In the genomic region with DNA sequence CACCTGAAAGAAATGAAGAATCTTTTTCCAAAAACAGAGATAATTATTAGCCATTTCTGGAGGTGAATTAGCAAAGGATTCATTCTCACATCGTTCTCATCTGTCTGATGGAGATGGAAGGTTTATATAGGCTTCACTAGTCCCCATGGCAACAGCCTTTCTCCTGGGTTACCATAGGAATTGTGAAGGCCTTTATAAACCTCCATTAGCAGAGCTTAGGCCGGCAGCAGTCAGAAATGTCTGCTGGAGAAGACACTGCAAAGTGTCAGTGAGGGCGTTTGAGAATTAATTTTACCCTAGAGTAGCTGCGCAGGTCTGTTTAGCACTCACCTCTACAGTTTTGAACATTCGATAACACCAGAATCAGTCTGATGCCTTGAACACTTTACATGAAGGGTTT, we compare ENCODE assay signal across 17 cellular contexts.
DNase-seq lines count a peak whose midpoint lies in the region; ATAC-seq, FAIRE-seq and TF ChIP-seq lines count a peak whose summit lies in the region.
"Had no signal": no experiment of that assay in that cellular context is flagged by ENCODE, and none has a peak within 500 bp of the region (broad histone marks: within the 10 kb centered on the region; RNA-seq: fewer than 3 reads in every experiment).

No MANE protein-coding gene starts in this region.

- no peak for TF ChIP-seq CTCF in K562 (IDR thresholded peaks at IDR 0.05 in 2 of 3, conservative IDR thresholded peaks at IDR 0.05 in 1 of 3; ENCODE audit: insufficient read depth in 2 of 3, low read depth in 1 of 3, low read length in 3 of 3)
- TF ChIP-seq CTCF in neural crest cell (conservative IDR thresholded peaks at IDR 0.05), result no peak
- TF ChIP-seq CTCF in prostate gland (IDR thresholded peaks at IDR 0.05), result no peak

- H4K20me1 ChIP-seq in K562 (replicated peaks; ENCODE audit: control insufficient read depth, insufficient read depth, low read length), result no peaks in the 10 kb centered on the region
- H4K20me1 ChIP-seq: BLaER1 treated with 17β-estradiol and CSF1 and Interleukin-3, amounts not matched to agents 10 nM and 100 nM had no signal

- no peak for FAIRE-seq in K562 (lab: Jason Lieb, UNC)
- FAIRE-seq: GM19239, H1, HepG2, HTR-8/SVneo had no signal

- H3K27me3 Mint-ChIP-seq in neural crest cell (ENCODE audit: low read depth), result no peaks in the 10 kb centered on the region

- intact Hi-C loops in K562 (cut with micrococcal nuclease), result no loop called here
- intact Hi-C loops in prostate gland (cut with DNase I), result no loop called here

- no peaks in the 10 kb centered on the region for H3K36me3 ChIP-seq in K562 (ENCODE audit: control insufficient read depth, insufficient read depth, low read length)
- no peaks in the 10 kb centered on the region for H3K36me3 ChIP-seq in prostate gland
- H3K36me3 ChIP-seq: BLaER1 treated with 17β-estradiol and CSF1 and Interleukin-3, amounts not matched to agents 10 nM and 100 nM; HAP-1 had no signal

- H3K79me2 ChIP-seq in K562 (ENCODE audit: control insufficient read depth, insufficient read depth, low read length), result no peaks in the 10 kb centered on the region

- H3K27me3 ChIP-seq in K562 (ENCODE audit: control insufficient read depth in 2 of 2, insufficient read depth in 2 of 2, low read length in 2 of 2), result no peaks in the 10 kb centered on the region
- no peaks in the 10 kb centered on the region for H3K27me3 ChIP-seq in prostate gland (replicated peaks; ENCODE audit: insufficient read depth)
- H3K27me3 ChIP-seq: BLaER1 treated with 17β-estradiol and CSF1 and Interleukin-3, amounts not matched to agents 10 nM and 100 nM had no signal

- H3K4me3 Mint-ChIP-seq in neural crest cell, result no peak overlapping the region
- H3K4me3 Mint-ChIP-seq: CD4-positive, CD25-positive, alpha-beta regulatory T cell had no signal

- DNase-seq in NCI-H1417 (lab: John Stamatoyannopoulos, UW) (peak in 2 of 3 experiments; percentile 19 to 61), NCI-H1417 treated with DMSO at 0.1 percent for 48 hours (lab: John Stamatoyannopoulos, UW) (no peak), K562 (ENCODE audit: extremely low read depth in 1 of 4, low spot score in 3 of 4) (no peak), neural crest cell (ENCODE audit: low read depth, low spot score) (peak; percentile 5), NOMO-1 treated with dmso at 0.1 percent for 144 hours (lab: John Stamatoyannopoulos, UW; ENCODE audit: unreplicated experiment) (no peak), prostate gland (ENCODE audit: low spot score) (no peak), hepatic stellate cell (ENCODE audit: low spot score) (no peak)
- DNase-seq: ACHN; CD4-positive, CD25-positive, alpha-beta regulatory T cell; DND-41; GDM1 had no signal

- H3K9me3 ChIP-seq in K562 (replicated peaks; ENCODE audit: control insufficient read depth, insufficient read depth, low read depth, low read length) (no peaks in the 10 kb centered on the region), prostate gland (no peaks in the 10 kb centered on the region)
- H3K9me3 ChIP-seq: HAP-1 had no signal

- no peak for ATAC-seq in K562
- ATAC-seq: HepG2 had no signal

- peaks cover 21% of the 10 kb centered on the region for H3K9me3 Mint-ChIP-seq in neural crest cell

- H3K4me2 ChIP-seq in K562 (ENCODE audit: insufficient read depth, low read length), result no peak overlapping the region
- H3K4me2 ChIP-seq: BLaER1 treated with 17β-estradiol and CSF1 and Interleukin-3, amounts not matched to agents 10 nM and 100 nM had no signal

- BruUV-seq in K562 (replicated peaks; lab: Mats Ljungman, UMichigan), result no TSS peak

- H3K27ac Mint-ChIP-seq in neural crest cell (ENCODE audit: unreplicated experiment), result no peak overlapping the region
- H3K27ac Mint-ChIP-seq: CD4-positive, CD25-positive, alpha-beta regulatory T cell had no signal

- no peak overlapping the region for H3K4me3 ChIP-seq in K562
- no peak overlapping the region for H3K4me3 ChIP-seq in prostate gland
- H3K4me3 ChIP-seq: BLaER1 treated with 17β-estradiol and CSF1 and Interleukin-3, amounts not matched to agents 10 nM and 100 nM; HAP-1 had no signal

- TF ChIP-seq EP300 in K562 (IDR thresholded peaks at IDR 0.05; ENCODE audit: low read length), result no peak

- H3K27ac ChIP-seq in K562 (ENCODE audit: extremely low read depth, low read depth, low read length), result no peak overlapping the region
- no peak overlapping the region for H3K27ac ChIP-seq in prostate gland
- H3K27ac ChIP-seq: BLaER1 treated with 17β-estradiol and CSF1 and Interleukin-3, amounts not matched to agents 10 nM and 100 nM had no signal

- TF ChIP-seq POLR2A in K562 (conservative IDR thresholded peaks at IDR 0.05) (no peak), prostate gland (IDR thresholded peaks at IDR 0.05) (no peak)

- H3K4me1 Mint-ChIP-seq in neural crest cell, result peaks cover 11% of the 10 kb centered on the region
- H3K4me1 Mint-ChIP-seq: CD4-positive, CD25-positive, alpha-beta regulatory T cell had no signal

- no peaks in the 10 kb centered on the region for H3K4me1 ChIP-seq in K562 (replicated peaks in 1 of 2; ENCODE audit: control insufficient read depth in 2 of 2, insufficient read depth in 2 of 2, low read length in 2 of 2)
- no peaks in the 10 kb centered on the region for H3K4me1 ChIP-seq in prostate gland (replicated peaks)
- H3K4me1 ChIP-seq: BLaER1 treated with 17β-estradiol and CSF1 and Interleukin-3, amounts not matched to agents 10 nM and 100 nM; HAP-1 had no signal

- no peak overlapping the region for H3K9ac ChIP-seq in K562 (ENCODE audit: insufficient read depth in 1 of 2, low read depth in 2 of 2, low read length in 2 of 2)
- H3K9ac ChIP-seq: BLaER1 treated with 17β-estradiol and CSF1 and Interleukin-3, amounts not matched to agents 10 nM and 100 nM had no signal

- CTCF ChIA-PET in K562 (lab: Yijun Ruan, JAX; ENCODE audit: low intra/inter-chr PET ratio), result no interaction called here

- no peak for TF ChIP-seq RAD21 in K562 (CRISPR knock-in tag; conservative IDR thresholded peaks at IDR 0.05 in 1 of 2, IDR thresholded peaks at IDR 0.05 in 1 of 2)

- H2AFZ ChIP-seq in K562 (ENCODE audit: low read depth, low read length), result no peak overlapping the region

- POLR2A ChIA-PET in K562 (lab: Yijun Ruan, JAX), result no interaction called here

- in situ Hi-C loops in K562 (cut with MboI), result no loop called here

- H3K9me1 ChIP-seq in K562 (ENCODE audit: control insufficient read depth, insufficient read depth, low read length), result no peaks in the 10 kb centered on the region

- WGBS in K562 (ENCODE audit: insufficient coverage, low coverage, missing lambda C conversion rate), result 0% methylated on average over 5 of the region's 5 CpGs
- 82% methylated on average over 5 of the region's 5 CpGs for WGBS in prostate gland

- H3K36me3 Mint-ChIP-seq in neural crest cell (ENCODE audit: low read depth), result peaks cover 8% of the 10 kb centered on the region
- H3K36me3 Mint-ChIP-seq: CD4-positive, CD25-positive, alpha-beta regulatory T cell had no signal

TF ChIP-seq in K562, 482 proteins besides CTCF, POLR2A, EP300 and RAD21:
- TF ChIP-seq RFX1 (IDR thresholded peaks at IDR 0.05), result peak; percentile 58
- no peak for TF ChIP-seq MCM7 (IDR thresholded peaks at IDR 0.05)
- TF ChIP-seq CLOCK (CRISPR knock-in tag; IDR thresholded peaks at IDR 0.05; ENCODE audit: borderline replicate concordance), result no peak
- TF ChIP-seq JUND (IDR thresholded peaks at IDR 0.05; ENCODE audit: borderline replicate concordance, low read depth, low read length), result no peak
- TF ChIP-seq JUND (tag; IDR thresholded peaks at IDR 0.05; ENCODE audit: borderline replicate concordance, low read depth, low read length), result no peak
- TF ChIP-seq MYNN (IDR thresholded peaks at IDR 0.05), result no peak
- 0 out of 2 replicates have a peak, but pooled peaks have one; percentile 21 for TF ChIP-seq MYNN (CRISPR knock-in tag; IDR thresholded peaks at IDR 0.05)
- no peak for TF ChIP-seq NCOR1 (IDR thresholded peaks at IDR 0.05)
- TF ChIP-seq TAF1 (IDR thresholded peaks at IDR 0.05; ENCODE audit: control insufficient read depth, extremely low read depth, insufficient read depth, low read length, severe bottlenecking), result no peak
- no peak for TF ChIP-seq POLR2B (IDR thresholded peaks at IDR 0.05; ENCODE audit: low read depth, partially characterized antibody)
- no peak for TF ChIP-seq BRF1 (IDR thresholded peaks at IDR 0.05; ENCODE audit: borderline replicate concordance, extremely low read depth, insufficient read length)
- TF ChIP-seq SAFB (IDR thresholded peaks at IDR 0.05; ENCODE audit: borderline replicate concordance, low read depth, low read length), result no peak

Comparison
In these comparisons a context has a peak if more than half of its experiments do, and no peak if none do; other contexts are left out.
1. DNase-seq: peak in NCI-H1417 (2 of 3) and neural crest cell (single experiment); none in NCI-H1417 treated with DMSO at 0.1 percent for 48 hours (single experiment), K562 (0 of 4), NOMO-1 treated with dmso at 0.1 percent for 144 hours (single experiment), prostate gland (single experiment) and hepatic stellate cell (single experiment).